Comparison of ENCODE assay signal across 9 cellular contexts in genomic region chr1:18681423-18681835, GRCh38. TPM values are rescaled to one million over a fixed set of nuclear protein-coding genes. Genes with fewer than 3 reads are reported as not detected.
DNase-seq lines count a peak whose midpoint lies in the region; ATAC-seq and TF ChIP-seq lines count a peak whose summit lies in the region.
"Had no signal": no experiment of that assay in that cellular context is flagged by ENCODE, and none has a peak within 500 bp of the region (broad histone marks: within the 10 kb centered on the region; RNA-seq: fewer than 3 reads in every experiment).

No MANE protein-coding gene starts in this region.

- H3K4me3 ChIP-seq in KMS-11 (IDR thresholded peaks at IDR 0.05; ENCODE audit: insufficient read depth, low read depth, low read length) (no peak overlapping the region), SK-N-SH (ENCODE audit: low read depth in 2 of 2, low read length in 1 of 2) (no peak overlapping the region), upper lobe of right lung (no peak overlapping the region)

- 56% methylated on average over 4 of the region's 4 CpGs for WGBS in SK-N-SH (ENCODE audit: low lambda C conversion rate)

- TF ChIP-seq CTCF in KMS-11 (conservative IDR thresholded peaks at IDR 0.05; ENCODE audit: low read depth, low read length) (peak; percentile 52), SK-N-SH (IDR thresholded peaks at IDR 0.05) (peak; percentile 60), upper lobe of right lung (IDR thresholded peaks at IDR 0.05) (peak; percentile 66)

- H3K36me3 Mint-ChIP-seq in stimulated activated effector memory CD8-positive, alpha-beta T cell treated with anti-CD3 and anti-CD28 coated beads, Interleukin-12 subunit alpha, Interleukin-12 subunit beta, amount 100 ng/mL, for 72 hours: peaks cover 5% of the 10 kb centered on the region
- H3K36me3 Mint-ChIP-seq: CD8-positive, alpha-beta memory T cell had no signal

- H3K9me3 ChIP-seq in SK-N-SH (no peaks in the 10 kb centered on the region), upper lobe of right lung (no peaks in the 10 kb centered on the region)

- H4K20me1 ChIP-seq in KMS-11 (ENCODE audit: insufficient read depth): no peaks in the 10 kb centered on the region
- no peaks in the 10 kb centered on the region for H4K20me1 ChIP-seq in SK-N-SH (ENCODE audit: insufficient read depth)

- TF ChIP-seq EP300 in SK-N-SH (IDR thresholded peaks at IDR 0.05; ENCODE audit: borderline replicate concordance in 1 of 2, low read depth in 1 of 2, low read length in 1 of 2): no peak

- intact Hi-C loops in upper lobe of right lung (cut with DNase I): no loop called here

- peaks cover 9% of the 10 kb centered on the region; the same call in 1 of the 2 replicates for H3K27me3 ChIP-seq in KMS-11 (ENCODE audit: insufficient read depth, low read depth)
- H3K27me3 ChIP-seq in SK-N-SH (ENCODE audit: insufficient read depth): no peaks in the 10 kb centered on the region
- H3K27me3 ChIP-seq in upper lobe of right lung: peaks cover 43% of the 10 kb centered on the region

- no peaks in the 10 kb centered on the region for H3K36me3 ChIP-seq in KMS-11 (ENCODE audit: insufficient read depth)
- H3K36me3 ChIP-seq in SK-N-SH (replicated peaks in 1 of 2; ENCODE audit: control insufficient read depth in 1 of 2, insufficient read depth in 2 of 2, low read length in 1 of 2): no peaks in the 10 kb centered on the region
- H3K36me3 ChIP-seq in upper lobe of right lung: no peaks in the 10 kb centered on the region

- H3K4me1 Mint-ChIP-seq in stimulated activated effector memory CD8-positive, alpha-beta T cell treated with anti-CD3 and anti-CD28 coated beads, Interleukin-12 subunit alpha, Interleukin-12 subunit beta, amount 100 ng/mL, for 72 hours: no peaks in the 10 kb centered on the region
- H3K4me1 Mint-ChIP-seq: CD8-positive, alpha-beta memory T cell had no signal

- H3K4me2 ChIP-seq in KMS-11 (no peak overlapping the region), SK-N-SH (no peak overlapping the region)

- H3K27ac Mint-ChIP-seq in stimulated activated effector memory CD8-positive, alpha-beta T cell treated with anti-CD3 and anti-CD28 coated beads, Interleukin-12 subunit alpha, Interleukin-12 subunit beta, amount 100 ng/mL, for 72 hours: no peak overlapping the region
- H3K27ac Mint-ChIP-seq: CD8-positive, alpha-beta memory T cell had no signal

- H3K4me3 Mint-ChIP-seq in stimulated activated effector memory CD8-positive, alpha-beta T cell treated with anti-CD3 and anti-CD28 coated beads, Interleukin-12 subunit alpha, Interleukin-12 subunit beta, amount 100 ng/mL, for 72 hours: no peak overlapping the region
- H3K4me3 Mint-ChIP-seq: CD8-positive, alpha-beta memory T cell had no signal

- H3K4me1 ChIP-seq in KMS-11 (ENCODE audit: low read depth, poor library complexity, severe bottlenecking) (no peaks in the 10 kb centered on the region), SK-N-SH (ENCODE audit: control insufficient read depth in 1 of 2, insufficient read depth in 2 of 2, low read depth in 1 of 2, low read length in 1 of 2) (no peaks in the 10 kb centered on the region), upper lobe of right lung (no peaks in the 10 kb centered on the region)

- POLR2A ChIA-PET in SK-N-SH (lab: Yijun Ruan, JAX): no interaction called here

- H3K9ac ChIP-seq in KMS-11 (no peak overlapping the region), SK-N-SH (no peak overlapping the region)

- CTCF ChIA-PET in SK-N-SH (lab: Yijun Ruan, JAX): interaction anchor here (0.6 to 3.1 kb wide), 31 partner anchors 9 to 1352 kb away, joined by 3 to 15 read pairs (median 4); no protein-coding TSS in a partner anchor

- peak; percentile 6 for DNase-seq in NCI-H2107 treated with DMSO at 0.1 percent for 48 hours (lab: John Stamatoyannopoulos, UW; ENCODE audit: unreplicated experiment)
- DNase-seq in NCI-H2107 (lab: John Stamatoyannopoulos, UW): no peak
- peak; percentile 78 for DNase-seq in SK-N-SH
- DNase-seq in germinal center (ENCODE audit: low spot score): peak; percentile 26
- no peak for DNase-seq in upper lobe of right lung
- no peak for DNase-seq in stimulated activated effector memory CD8-positive, alpha-beta T cell treated with anti-CD3 and anti-CD28 coated beads, Interleukin-12 subunit alpha, Interleukin-12 subunit beta, amount 100 ng/mL, for 72 hours (ENCODE audit: low spot score in 2 of 2)

- ATAC-seq in upper lobe of right lung (peak; percentile 86), HG03460 (IDR thresholded peaks at IDR 0.05; ENCODE audit: unreplicated experiment) (no peak)
- ATAC-seq in stimulated activated effector memory CD8-positive, alpha-beta T cell treated with anti-CD3 and anti-CD28 coated beads, Interleukin-12 subunit alpha, Interleukin-12 subunit beta, amount 100 ng/mL, for 72 hours: no peak

- no peaks in the 10 kb centered on the region for H3K9me3 Mint-ChIP-seq in stimulated activated effector memory CD8-positive, alpha-beta T cell treated with anti-CD3 and anti-CD28 coated beads, Interleukin-12 subunit alpha, Interleukin-12 subunit beta, amount 100 ng/mL, for 72 hours
- H3K9me3 Mint-ChIP-seq: CD8-positive, alpha-beta memory T cell had no signal

- H3K27ac ChIP-seq in KMS-11 (no peak overlapping the region), SK-N-SH (ENCODE audit: low read depth in 2 of 2, low read length in 1 of 2) (no peak overlapping the region), upper lobe of right lung (no peak overlapping the region)

- H3K79me2 ChIP-seq in KMS-11 (ENCODE audit: insufficient read depth, low read depth): no peaks in the 10 kb centered on the region
- H3K79me2 ChIP-seq in SK-N-SH (ENCODE audit: insufficient read depth): no peaks in the 10 kb centered on the region

- H2AFZ ChIP-seq in KMS-11 (ENCODE audit: low read depth) (no peak overlapping the region), SK-N-SH (ENCODE audit: low read depth) (no peak overlapping the region)

- peak; percentile 67 for TF ChIP-seq RAD21 in SK-N-SH (IDR thresholded peaks at IDR 0.05; ENCODE audit: low read length)

- H3F3A ChIP-seq in SK-N-SH (replicated peaks; ENCODE audit: insufficient read depth): no peaks in the 10 kb centered on the region

- H3K9me2 ChIP-seq in SK-N-SH: no peaks in the 10 kb centered on the region

TF ChIP-seq in SK-N-SH, 30 proteins besides CTCF, POLR2A, EP300 and RAD21:
- no peak for TF ChIP-seq POLR2AphosphoS5 (IDR thresholded peaks at IDR 0.05; ENCODE audit: low read depth, low read length)
- peak; percentile 51 for TF ChIP-seq GABPA (IDR thresholded peaks at IDR 0.05; ENCODE audit: low read depth)

RNA-seq across cellular contexts. Expression of gene PAX7, which starts 50.8 kb away (rescaled TPM):
- polyA plus RNA-seq in SK-N-SH (2012; rRNA removed): not detected in 2 replicates
- not detected in 2 replicates for polyA plus RNA-seq in SK-N-SH (2012; cell fraction: cytosol; rRNA removed)
- not detected in 2 replicates for polyA plus RNA-seq in SK-N-SH (2012; cell fraction: nucleus; rRNA removed)
- total RNA-seq in upper lobe of right lung: not detected
- total RNA-seq: CD8-positive, alpha-beta memory T cell had no signal
- polyA plus RNA-seq: CD8-positive, alpha-beta memory T cell had no signal

Comparison
In these comparisons a context has a peak if more than half of its experiments do, and no peak if none do; other contexts are left out.
1. DNase-seq: peak in NCI-H2107 treated with DMSO at 0.1 percent for 48 hours (single experiment), SK-N-SH (single experiment) and germinal center (single experiment); none in NCI-H2107 (single experiment), upper lobe of right lung (single experiment) and stimulated activated effector memory CD8-positive, alpha-beta T cell treated with anti-CD3 and anti-CD28 coated beads, Interleukin-12 subunit alpha, Interleukin-12 subunit beta, amount 100 ng/mL, for 72 hours (0 of 2).
2. Peak in every context shown above with its lines, with median percentiles within 50 percentile points of each other: CTCF ChIP-seq.